1 cellular context compared by ENCODE assay signal in the genomic region with DNA sequence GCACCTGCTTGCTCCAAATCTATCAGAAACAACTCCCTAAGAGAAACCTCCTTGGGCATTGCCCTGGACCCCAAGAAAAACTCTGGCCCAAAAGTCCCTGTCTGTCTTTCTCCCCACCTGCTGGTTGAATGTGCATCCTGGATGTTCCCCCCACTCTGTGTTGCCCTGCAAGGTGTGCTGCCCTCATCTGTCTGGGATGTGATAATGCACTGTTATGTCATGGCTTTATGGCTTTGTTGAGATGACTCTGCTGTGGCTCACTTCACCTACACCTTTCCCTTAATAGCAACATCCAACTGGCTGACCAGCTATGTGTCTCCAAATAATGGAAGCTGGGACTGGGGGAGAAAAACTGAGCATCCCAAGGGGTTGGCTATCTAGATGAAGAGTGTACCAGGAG.
TF ChIP-seq lines count a peak whose summit lies in the region.

No MANE protein-coding gene starts in this region.

TF ChIP-seq in HepG2, 621 proteins besides CTCF, POLR2A, EP300 and RAD21 (continues in another document):
- TF ChIP-seq ZMYM4 (CRISPR knock-in tag; IDR thresholded peaks at IDR 0.05): peak; percentile 50; the same call in 1 of the 2 replicates
- TF ChIP-seq MED1 (CRISPR knock-in tag; IDR thresholded peaks at IDR 0.05): peak; percentile 21; the same call in 1 of the 2 replicates
- no peak for TF ChIP-seq ZMYM3 (CRISPR knock-in tag; IDR thresholded peaks at IDR 0.05)
- peak; percentile 17; the same call in 1 of the 2 replicates for TF ChIP-seq RXRB (CRISPR knock-in tag; IDR thresholded peaks at IDR 0.05; ENCODE audit: borderline replicate concordance)
- no peak for TF ChIP-seq BRD4 (CRISPR knock-in tag; IDR thresholded peaks at IDR 0.05)
- TF ChIP-seq NR3C1 (CRISPR knock-in tag; IDR thresholded peaks at IDR 0.05): no peak
- TF ChIP-seq TFDP2 (CRISPR knock-in tag; IDR thresholded peaks at IDR 0.05): no peak
- 0 out of 2 replicates have a peak, but pooled peaks have one; percentile 62 for TF ChIP-seq MIER3 (CRISPR knock-in tag; IDR thresholded peaks at IDR 0.05; ENCODE audit: borderline replicate concordance)
- no peak for TF ChIP-seq ZFP36 (IDR thresholded peaks at IDR 0.05; ENCODE audit: borderline replicate concordance, low read depth, low read length, partially characterized antibody)
- TF ChIP-seq TEF (CRISPR knock-in tag; IDR thresholded peaks at IDR 0.05): no peak
- TF ChIP-seq ARID4A (CRISPR knock-in tag; IDR thresholded peaks at IDR 0.05; ENCODE audit: borderline replicate concordance): peak; percentile 22; the same call in 1 of the 2 replicates
- TF ChIP-seq THYN1 (CRISPR knock-in tag; IDR thresholded peaks at IDR 0.05; ENCODE audit: borderline replicate concordance, low read depth): no peak
- peak; percentile 24; the same call in 1 of the 2 replicates for TF ChIP-seq FOSL2 (CRISPR knock-in tag; IDR thresholded peaks at IDR 0.05)
- no peak for TF ChIP-seq AHR (CRISPR knock-in tag; IDR thresholded peaks at IDR 0.05)
- TF ChIP-seq, protein P1, sequence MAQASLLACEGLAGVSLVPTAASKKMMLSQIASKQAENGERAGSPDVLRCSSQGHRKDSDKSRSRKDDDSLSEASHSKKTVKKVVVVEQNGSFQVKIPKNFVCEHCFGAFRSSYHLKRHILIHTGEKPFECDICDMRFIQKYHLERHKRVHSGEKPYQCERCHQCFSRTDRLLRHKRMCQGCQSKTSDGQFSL (CRISPR knock-in tag; IDR thresholded peaks at IDR 0.05): peak; percentile 97
- 0 out of 2 replicates have a peak, but pooled peaks have one; percentile 2 for TF ChIP-seq KDM6A (CRISPR knock-in tag; IDR thresholded peaks at IDR 0.05; ENCODE audit: low read depth)
- TF ChIP-seq CEBPG (CRISPR knock-in tag; IDR thresholded peaks at IDR 0.05): peak; percentile 43
- TF ChIP-seq DRAP1 (CRISPR knock-in tag; IDR thresholded peaks at IDR 0.05): 0 out of 2 replicates have a peak, but pooled peaks have one; percentile 23
- no peak for TF ChIP-seq SOX13 (IDR thresholded peaks at IDR 0.05)
- TF ChIP-seq SOX13 (CRISPR knock-in tag; conservative IDR thresholded peaks at IDR 0.05 in 1 of 2, IDR thresholded peaks at IDR 0.05 in 1 of 2): peak in 1 of 2 experiments; percentile 27; a peak in 1 of 4 replicates
- peak; percentile 74 for TF ChIP-seq STAG1 (CRISPR knock-in tag; IDR thresholded peaks at IDR 0.05)
- no peak for TF ChIP-seq ZNF660 (CRISPR knock-in tag; IDR thresholded peaks at IDR 0.05; ENCODE audit: borderline replicate concordance, low read depth)
- no peak for TF ChIP-seq IKZF5 (CRISPR knock-in tag; IDR thresholded peaks at IDR 0.05)
- TF ChIP-seq FOXK1 (CRISPR knock-in tag; IDR thresholded peaks at IDR 0.05; ENCODE audit: borderline replicate concordance, low read depth): peak; percentile 38; the same call in 1 of the 2 replicates
- TF ChIP-seq, protein P2, sequence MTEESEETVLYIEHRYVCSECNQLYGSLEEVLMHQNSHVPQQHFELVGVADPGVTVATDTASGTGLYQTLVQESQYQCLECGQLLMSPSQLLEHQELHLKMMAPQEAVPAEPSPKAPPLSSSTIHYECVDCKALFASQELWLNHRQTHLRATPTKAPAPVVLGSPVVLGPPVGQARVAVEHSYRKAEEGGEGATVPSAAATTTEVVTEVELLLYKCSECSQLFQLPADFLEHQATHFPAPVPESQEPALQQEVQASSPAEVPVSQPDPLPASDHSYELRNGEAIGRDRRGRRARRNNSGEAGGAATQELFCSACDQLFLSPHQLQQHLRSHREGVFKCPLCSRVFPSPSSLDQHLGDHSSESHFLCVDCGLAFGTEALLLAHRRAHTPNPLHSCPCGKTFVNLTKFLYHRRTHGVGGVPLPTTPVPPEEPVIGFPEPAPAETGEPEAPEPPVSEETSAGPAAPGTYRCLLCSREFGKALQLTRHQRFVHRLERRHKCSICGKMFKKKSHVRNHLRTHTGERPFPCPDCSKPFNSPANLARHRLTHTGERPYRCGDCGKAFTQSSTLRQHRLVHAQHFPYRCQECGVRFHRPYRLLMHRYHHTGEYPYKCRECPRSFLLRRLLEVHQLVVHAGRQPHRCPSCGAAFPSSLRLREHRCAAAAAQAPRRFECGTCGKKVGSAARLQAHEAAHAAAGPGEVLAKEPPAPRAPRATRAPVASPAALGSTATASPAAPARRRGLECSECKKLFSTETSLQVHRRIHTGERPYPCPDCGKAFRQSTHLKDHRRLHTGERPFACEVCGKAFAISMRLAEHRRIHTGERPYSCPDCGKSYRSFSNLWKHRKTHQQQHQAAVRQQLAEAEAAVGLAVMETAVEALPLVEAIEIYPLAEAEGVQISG (CRISPR knock-in tag; IDR thresholded peaks at IDR 0.05): peak; percentile 66
- no peak for TF ChIP-seq NFKB2 (CRISPR knock-in tag; IDR thresholded peaks at IDR 0.05; ENCODE audit: borderline replicate concordance)
- no peak for TF ChIP-seq CENPT (CRISPR knock-in tag; IDR thresholded peaks at IDR 0.05; ENCODE audit: low read depth)
- no peak for TF ChIP-seq CERS6 (CRISPR knock-in tag; IDR thresholded peaks at IDR 0.05)
- no peak for TF ChIP-seq CHD2 (IDR thresholded peaks at IDR 0.05; ENCODE audit: low read depth, low read length)
- TF ChIP-seq ZNF784 (CRISPR knock-in tag; IDR thresholded peaks at IDR 0.05; ENCODE audit: borderline replicate concordance): no peak
- TF ChIP-seq GATAD2A (CRISPR knock-in tag; IDR thresholded peaks at IDR 0.05): 0 out of 2 replicates have a peak, but pooled peaks have one; percentile 36
- 0 out of 2 replicates have a peak, but pooled peaks have one; percentile 51 for TF ChIP-seq KMT2A (CRISPR knock-in tag; IDR thresholded peaks at IDR 0.05)
- 0 out of 2 replicates have a peak, but pooled peaks have one; percentile 55 for TF ChIP-seq ZNF33B (CRISPR knock-in tag; IDR thresholded peaks at IDR 0.05)
- 0 out of 2 replicates have a peak, but pooled peaks have one; percentile 31 for TF ChIP-seq IRF2 (CRISPR knock-in tag; IDR thresholded peaks at IDR 0.05)
- TF ChIP-seq, protein P3, sequence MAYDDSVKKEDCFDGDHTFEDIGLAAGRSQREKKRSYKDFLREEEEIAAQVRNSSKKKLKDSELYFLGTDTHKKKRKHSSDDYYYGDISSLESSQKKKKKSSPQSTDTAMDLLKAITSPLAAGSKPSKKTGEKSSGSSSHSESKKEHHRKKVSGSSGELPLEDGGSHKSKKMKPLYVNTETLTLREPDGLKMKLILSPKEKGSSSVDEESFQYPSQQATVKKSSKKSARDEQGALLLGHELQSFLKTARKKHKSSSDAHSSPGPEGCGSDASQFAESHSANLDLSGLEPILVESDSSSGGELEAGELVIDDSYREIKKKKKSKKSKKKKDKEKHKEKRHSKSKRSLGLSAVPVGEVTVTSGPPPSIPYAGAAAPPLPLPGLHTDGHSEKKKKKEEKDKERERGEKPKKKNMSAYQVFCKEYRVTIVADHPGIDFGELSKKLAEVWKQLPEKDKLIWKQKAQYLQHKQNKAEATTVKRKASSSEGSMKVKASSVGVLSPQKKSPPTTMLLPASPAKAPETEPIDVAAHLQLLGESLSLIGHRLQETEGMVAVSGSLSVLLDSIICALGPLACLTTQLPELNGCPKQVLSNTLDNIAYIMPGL (CRISPR knock-in tag; IDR thresholded peaks at IDR 0.05; ENCODE audit: borderline replicate concordance in 1 of 2, low read depth in 1 of 2): peak; percentile 69 to 93
- TF ChIP-seq, protein P4, sequence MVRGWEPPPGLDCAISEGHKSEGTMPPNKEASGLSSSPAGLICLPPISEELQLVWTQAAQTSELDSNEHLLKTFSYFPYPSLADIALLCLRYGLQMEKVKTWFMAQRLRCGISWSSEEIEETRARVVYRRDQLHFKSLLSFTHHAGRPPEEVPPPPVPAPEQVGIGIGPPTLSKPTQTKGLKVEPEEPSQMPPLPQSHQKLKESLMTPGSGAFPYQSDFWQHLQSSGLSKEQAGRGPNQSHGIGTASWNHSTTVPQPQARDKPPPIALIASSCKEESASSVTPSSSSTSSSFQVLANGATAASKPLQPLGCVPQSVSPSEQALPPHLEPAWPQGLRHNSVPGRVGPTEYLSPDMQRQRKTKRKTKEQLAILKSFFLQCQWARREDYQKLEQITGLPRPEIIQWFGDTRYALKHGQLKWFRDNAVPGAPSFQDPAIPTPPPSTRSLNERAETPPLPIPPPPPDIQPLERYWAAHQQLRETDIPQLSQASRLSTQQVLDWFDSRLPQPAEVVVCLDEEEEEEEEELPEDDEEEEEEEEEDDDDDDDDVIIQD (CRISPR knock-in tag; IDR thresholded peaks at IDR 0.05; ENCODE audit: low read depth): 0 out of 2 replicates have a peak, but pooled peaks have one; percentile 25
- TF ChIP-seq SMC3 (IDR thresholded peaks at IDR 0.05; ENCODE audit: low read length): peak; percentile 78
